Comparison of ENCODE assay signal across 8 cellular contexts in the genomic region with DNA sequence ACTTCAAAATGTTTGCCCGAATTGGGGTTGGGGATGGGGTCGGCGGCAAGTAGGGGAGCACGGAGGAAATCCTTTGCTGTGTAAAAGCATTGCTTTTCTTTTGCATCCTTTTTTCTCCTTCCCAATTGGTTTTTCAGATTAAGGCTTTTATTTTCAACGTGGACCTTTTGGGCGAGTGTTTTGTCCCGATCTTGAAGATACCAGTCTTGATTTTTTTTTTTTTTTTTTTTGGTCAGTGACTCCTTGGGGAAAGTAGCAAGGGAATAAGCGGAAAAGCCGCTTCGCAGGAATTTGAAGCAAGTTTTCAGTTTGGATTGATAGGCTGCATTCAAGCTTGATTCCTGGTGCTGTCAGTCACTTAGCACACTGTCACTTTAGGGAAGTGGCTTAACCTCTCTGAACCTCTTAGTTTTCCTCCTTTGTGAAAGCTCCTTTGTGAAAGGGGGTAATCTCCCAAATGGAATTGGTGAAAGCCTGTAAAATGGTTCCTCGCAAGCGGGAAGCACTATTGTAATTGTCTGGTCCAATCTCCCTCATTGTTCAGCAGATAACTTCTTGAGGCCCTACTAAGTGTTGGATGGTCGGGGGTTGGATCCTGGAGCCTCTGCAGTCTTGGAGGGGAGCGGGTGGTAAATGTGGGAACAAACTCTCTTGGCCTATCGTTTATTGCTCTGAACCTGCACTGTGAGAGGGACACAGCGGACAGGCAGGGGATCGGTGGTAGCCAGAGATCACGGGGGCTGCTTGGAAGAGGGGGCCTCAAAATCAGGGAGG. TPM values are rescaled to one million over a fixed set of nuclear protein-coding genes. Genes with fewer than 3 reads are reported as not detected.
DNase-seq lines count a peak whose midpoint lies in the region; ATAC-seq and TF ChIP-seq lines count a peak whose summit lies in the region.

No MANE protein-coding gene starts in this region.

- H3K4me1 Mint-ChIP-seq in naive thymus-derived CD8-positive, alpha-beta T cell = peaks cover 12 to 59% (median 45%) of the 10 kb centered on the region in 4 donors

- no peaks in the 10 kb centered on the region for H3K27me3 Mint-ChIP-seq in naive thymus-derived CD8-positive, alpha-beta T cell

- intact Hi-C loops in colonic mucosa (cut with DNase I) = no loop called here
- intact Hi-C loops in head of caudate nucleus (cut with DNase I) = no loop called here

- H3K4me3 Mint-ChIP-seq in naive thymus-derived CD8-positive, alpha-beta T cell = peak overlapping the region; percentile 86 to 95 (median 90)

- peak overlapping the region; percentile 82 to 96 (median 92) for H3K27ac Mint-ChIP-seq in naive thymus-derived CD8-positive, alpha-beta T cell

- POLR2A ChIA-PET in naive thymus-derived CD8-positive, alpha-beta T cell (lab: Charles Lee) = interaction anchor here (0.5 to 1.5 kb wide), 2 partner anchors 126 to 230 kb away, joined by 4 to 5 read pairs; a partner anchor contains a TSS

- H3K4me1 ChIP-seq in colonic mucosa = no peaks in the 10 kb centered on the region

- H3K4me3 ChIP-seq in NB4 (ENCODE audit: low read depth, low read length) (peak overlapping the region; percentile 97), colonic mucosa (peak overlapping the region; percentile 93)

- H3K9ac ChIP-seq in colonic mucosa (ENCODE audit: low read depth in 2 of 2, low read length in 2 of 2) = peak overlapping the region; percentile 74 to 84

- TF ChIP-seq POLR2A in NB4 (IDR thresholded peaks at IDR 0.05; ENCODE audit: extremely low read depth, insufficient read length) = no peak

- peak; percentile 4 for DNase-seq in GF-D8 (lab: John Stamatoyannopoulos, UW)
- DNase-seq in NB4 (ENCODE audit: low read depth) = peak; percentile 46
- DNase-seq in colonic mucosa = no peak
- peak in 1 of 10 donors; percentile 7 for DNase-seq in naive thymus-derived CD8-positive, alpha-beta T cell
- DNase-seq in GM20000 (ENCODE audit: low spot score) = no peak
- DNase-seq in cerebellum (ENCODE audit: low spot score) = no peak
- no peak for DNase-seq in head of caudate nucleus

- no peaks in the 10 kb centered on the region for H3K9me3 Mint-ChIP-seq in naive thymus-derived CD8-positive, alpha-beta T cell

- no peaks in the 10 kb centered on the region for H3K36me3 ChIP-seq in colonic mucosa

- no peaks in the 10 kb centered on the region for H3K9me3 ChIP-seq in colonic mucosa

- H3K27me3 ChIP-seq in colonic mucosa = no peaks in the 10 kb centered on the region

- no peak for TF ChIP-seq CTCF in NB4 (IDR thresholded peaks at IDR 0.05; ENCODE audit: low read depth, low read length)
- TF ChIP-seq CTCF in colonic mucosa (IDR thresholded peaks at IDR 0.05) = no peak
- TF ChIP-seq CTCF in GM20000 (IDR thresholded peaks at IDR 0.05; ENCODE audit: extremely low read depth, missing control alignments) = no peak

- no peak for ATAC-seq in naive thymus-derived CD8-positive, alpha-beta T cell
- no peak for ATAC-seq in GM18511 (IDR thresholded peaks at IDR 0.05; ENCODE audit: unreplicated experiment)

- H3K27ac ChIP-seq in colonic mucosa = peak overlapping the region; percentile 71

- no peaks in the 10 kb centered on the region for H3K36me3 Mint-ChIP-seq in naive thymus-derived CD8-positive, alpha-beta T cell

RNA-seq across cellular contexts. Expression of a gene that starts 1.1 kb away (rescaled TPM):
- total RNA-seq in colonic mucosa (100 to 1,000 TPM in 1 of 2 donors, 10 to 100 TPM in 1; 73.8 to 141 TPM), cerebellum (118 TPM)
- 100 to 1,000 TPM; 100 to 108 TPM for total RNA-seq in naive thymus-derived CD8-positive, alpha-beta T cell
- polyA plus RNA-seq in naive thymus-derived CD8-positive, alpha-beta T cell = 10 to 100 TPM in 2 of 3 donors, 1 to 10 TPM in 1; 6.0 to 29.5 (median 12.6) TPM

RNA-seq across cellular contexts. Expression of a gene that starts 33.3 kb away (rescaled TPM):
- total RNA-seq in colonic mucosa (10 to 100 TPM; 25.5 to 31.5 TPM), cerebellum (18.7 TPM)
- total RNA-seq in naive thymus-derived CD8-positive, alpha-beta T cell = 10 to 100 TPM; 32.9 TPM
- polyA plus RNA-seq in naive thymus-derived CD8-positive, alpha-beta T cell = 10 to 100 TPM; 23.8 to 40.9 (median 32.0) TPM

RNA-seq across cellular contexts. Expression of a gene that starts 33.5 kb away (rescaled TPM):
- 10 to 100 TPM; 64.4 to 71.3 TPM for total RNA-seq in colonic mucosa
- 10 to 100 TPM; 31.0 to 32.0 TPM for total RNA-seq in naive thymus-derived CD8-positive, alpha-beta T cell
- polyA plus RNA-seq in naive thymus-derived CD8-positive, alpha-beta T cell = 10 to 100 TPM; 12.0 to 18.2 (median 15.4) TPM
- total RNA-seq in cerebellum = 30.0 TPM

Comparison
In these comparisons a context has a peak if more than half of its experiments do, and no peak if none do; other contexts are left out.
1. DNase-seq: peak in GF-D8 (single experiment) and NB4 (single experiment); none in colonic mucosa (single experiment), GM20000 (single experiment), cerebellum (single experiment) and head of caudate nucleus (0 of 42).